Comparison of ENCODE assay signal across 24 cellular contexts in genomic region chr13:48603375-48603774, GRCh38. TPM values are rescaled to one million over a fixed set of nuclear protein-coding genes. Genes with fewer than 3 reads are reported as not detected.
"Had no signal": no experiment of that assay in that cellular context is flagged by ENCODE, and none has a peak within 500 bp of the region (broad histone marks: within the 10 kb centered on the region; RNA-seq: fewer than 3 reads in every experiment).

No MANE protein-coding gene starts in this region.

- H3K4me3 Mint-ChIP-seq: activated CD8-positive, alpha-beta T cell treated with anti-CD3 and anti-CD28 coated beads for 36 hours; activated T-helper 1 cell treated with anti-CD3 and anti-CD28 coated beads, Interleukin-12 subunit alpha, Interleukin-12 subunit beta, Interleukin-2, Interleukin-4 antibody, amounts not matched to agents 30 ng/mL and 10 ng/mL and 1 ng/mL, durations not matched to agents 14 hours and 24 hours and 36 hours; brain; memory B cell; nephron progenitor cell had no signal

- H3K9me3 ChIP-seq: upper lobe of right lung had no signal

- H3K4me3 ChIP-seq: heart right ventricle, spleen, thoracic aorta, upper lobe of right lung had no signal

- H3K27ac Mint-ChIP-seq: activated CD8-positive, alpha-beta T cell treated with anti-CD3 and anti-CD28 coated beads for 36 hours; activated T-helper 1 cell treated with anti-CD3 and anti-CD28 coated beads, Interleukin-12 subunit alpha, Interleukin-12 subunit beta, Interleukin-2, Interleukin-4 antibody, amounts not matched to agents 30 ng/mL and 10 ng/mL and 1 ng/mL, durations not matched to agents 14 hours and 24 hours and 36 hours; memory B cell had no signal

- H3K36me3 ChIP-seq: heart right ventricle, spleen, thoracic aorta, upper lobe of right lung had no signal

- H3K27ac ChIP-seq: heart right ventricle, parathyroid adenoma, spleen, thoracic aorta, upper lobe of right lung had no signal

- DNase-seq: activated CD4-positive, alpha-beta T cell treated with anti-CD3 and anti-CD28 coated beads for 48 hours; activated CD8-positive, alpha-beta T cell treated with anti-CD3 and anti-CD28 coated beads for 36 hours; activated gamma-delta T cell; activated naive CD4-positive, alpha-beta T cell treated with anti-CD3 and anti-CD28 coated beads, Interleukin-2, amount 50 U/mL, for 16 hours; anterior cingulate cortex; foreskin fibroblast; heart right ventricle; islet precursor cell; left colon; nephron progenitor cell; spleen; stimulated activated CD4-positive, alpha-beta T cell treated with anti-CD3 and anti-CD28 coated beads, Interleukin-4, amount 100 ng/mL, for 1 hour; stimulated activated naive CD4-positive, alpha-beta T cell treated with Interleukin-2 at 50 U/mL for 16 hours; T-helper 9 cell; upper lobe of right lung had no signal

- H3K27me3 ChIP-seq: heart right ventricle, spleen, upper lobe of right lung had no signal

- ATAC-seq: activated CD8-positive, alpha-beta T cell treated with anti-CD3 and anti-CD28 coated beads for 36 hours; heart right ventricle; left colon; upper lobe of right lung had no signal

- H3K4me1 ChIP-seq: parathyroid adenoma, spleen, upper lobe of right lung had no signal

- H3K36me3 Mint-ChIP-seq: brain, memory B cell had no signal

- H3K4me1 Mint-ChIP-seq: memory B cell had no signal

RNA-seq across cellular contexts. Expression of gene CYSLTR2, which starts 50.4 kb away (rescaled TPM):
- total RNA-seq: chondrocyte, epithelial cell of proximal tubule, fibroblast of lung, myocyte had no signal
